19 cellular contexts compared by ENCODE assay signal in the genomic region with DNA sequence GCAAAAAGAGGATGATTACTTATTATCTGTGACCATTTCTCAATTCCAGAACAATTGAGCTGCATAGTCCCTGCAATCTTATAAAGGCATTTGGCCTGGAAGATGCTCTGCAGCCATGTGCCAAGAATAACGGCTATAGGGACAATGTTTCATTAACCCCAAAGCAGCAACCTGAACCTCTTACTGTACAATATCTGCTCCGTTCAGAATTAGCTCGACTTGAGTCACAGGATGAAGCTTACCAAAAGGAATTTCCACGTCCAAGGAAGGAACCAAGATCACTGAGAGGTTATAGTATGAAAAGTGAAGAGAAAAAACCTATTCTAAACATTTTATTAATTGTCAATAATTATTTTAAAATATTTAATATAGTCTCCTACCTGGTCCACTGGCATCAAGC.
A peak's percentile ranks its signal among the peaks of the same experiment; 100 is the strongest.
DNase-seq lines count a peak whose midpoint lies in the region; ATAC-seq and TF ChIP-seq lines count a peak whose summit lies in the region.
"Had no signal": no experiment of that assay in that cellular context is flagged by ENCODE, and none has a peak within 500 bp of the region (broad histone marks: within the 10 kb centered on the region; RNA-seq: fewer than 3 reads in every experiment).

No MANE protein-coding gene starts in this region.

- TF ChIP-seq POLR2A in uterus (IDR thresholded peaks at IDR 0.05) = no peak

- no peaks in the 10 kb centered on the region for H3K4me1 ChIP-seq in uterus
- H3K4me1 ChIP-seq: prostate gland had no signal

- no peak overlapping the region for H3K27ac ChIP-seq in uterus
- H3K27ac ChIP-seq: PC-9, prostate gland had no signal

- H3K4me3 ChIP-seq in astrocyte of the cerebellum (ENCODE audit: low read depth, low read length) = no peak overlapping the region
- no peak overlapping the region for H3K4me3 ChIP-seq in foreskin fibroblast (ENCODE audit: low read depth in 1 of 2, low read length in 2 of 2)
- no peak overlapping the region for H3K4me3 ChIP-seq in uterus
- H3K4me3 ChIP-seq: PC-9, prostate gland had no signal

- in situ Hi-C loops in astrocyte of the cerebellum (cut with HindIII; ENCODE audit: low sequenced_read_pairs) = no loop called here

- no peaks in the 10 kb centered on the region for H3K9me3 ChIP-seq in uterus
- H3K9me3 ChIP-seq: prostate gland had no signal

- peak; percentile 4 for DNase-seq in A172 (ENCODE audit: low spot score)
- DNase-seq in HS-5 (ENCODE audit: low read depth) = peak; percentile 51
- peak; percentile 31 for DNase-seq in astrocyte of the cerebellum (ENCODE audit: low read depth)
- peak; percentile 83 to 93 for DNase-seq in foreskin fibroblast
- DNase-seq in dermis blood vessel endothelial cell = no peak
- DNase-seq in uterus = no peak
- DNase-seq in DMS79 treated with DMSO at 0.1 percent for 48 hours (lab: John Stamatoyannopoulos, UW) = no peak
- DNase-seq: 8988T; activated CD4-positive, alpha-beta T cell treated with anti-CD3 and anti-CD28 coated beads, Interleukin-2, amount 10 ng/mL, durations not matched to agents 24 days and 14 days; activated naive CD4-positive, alpha-beta T cell treated with anti-CD3 and anti-CD28 coated beads, Interleukin-2, amount 50 U/mL, for 16 hours; glutamatergic neuron; naive thymus-derived CD8-positive, alpha-beta T cell; NCI-H1092; NCI-H2107; PC-9; stimulated activated naive CD4-positive, alpha-beta T cell treated with Interleukin-2 at 50 U/mL for 16 hours; trophoblast cell had no signal

- H3K27me3 ChIP-seq in uterus = no peaks in the 10 kb centered on the region

- no peaks in the 10 kb centered on the region for H3K36me3 ChIP-seq in uterus
- H3K36me3 ChIP-seq: prostate gland had no signal

- ATAC-seq in GM21526 (IDR thresholded peaks at IDR 0.05; ENCODE audit: low FRiP score, unreplicated experiment) = no peak
- ATAC-seq: naive thymus-derived CD8-positive, alpha-beta T cell had no signal

- TF ChIP-seq CTCF in astrocyte of the cerebellum (IDR thresholded peaks at IDR 0.05; ENCODE audit: low read depth, low read length, missing control alignments) = no peak
- no peak for TF ChIP-seq CTCF in foreskin fibroblast (IDR thresholded peaks at IDR 0.05; ENCODE audit: low read depth, low read length)
- no peak for TF ChIP-seq CTCF in uterus (IDR thresholded peaks at IDR 0.05)

- intact Hi-C loops in uterus (cut with DNase I; ENCODE audit: low total_unique reads) = no loop called here

Comparison
In these comparisons a context has a peak if more than half of its experiments do, and no peak if none do; other contexts are left out.
1. DNase-seq: peak in A172 (single experiment), HS-5 (single experiment), astrocyte of the cerebellum (single experiment) and foreskin fibroblast (2 of 2); none in dermis blood vessel endothelial cell (single experiment), uterus (0 of 2) and DMS79 treated with DMSO at 0.1 percent for 48 hours (single experiment).